Comparison of ENCODE assay signal across 26 cellular contexts in genomic region chr9:18855636-18856035, GRCh38.
DNase-seq lines count a peak whose midpoint lies in the region; ATAC-seq, FAIRE-seq and TF ChIP-seq lines count a peak whose summit lies in the region.
"Had no signal": no experiment of that assay in that cellular context is flagged by ENCODE, and none has a peak within 500 bp of the region (broad histone marks: within the 10 kb centered on the region; RNA-seq: fewer than 3 reads in every experiment).

No MANE protein-coding gene starts in this region.

- DNase-seq in MG63, result peak; percentile 46
- peak; percentile 69 for DNase-seq in RPMI7951 (ENCODE audit: low read depth)
- DNase-seq in cardiac muscle cell (ENCODE audit: low read depth in 1 of 2, low spot score in 1 of 2), result peak; percentile 50 to 71
- DNase-seq in pancreas, result peak in 1 of 6 donors; percentile 56
- no peak for DNase-seq in spleen
- DNase-seq in nucleus accumbens (lab: John Stamatoyannopoulos, UW), result no peak
- DNase-seq in G401 (ENCODE audit: low spot score), result no peak
- no peak for DNase-seq in T-helper 9 cell
- DNase-seq: ACHN; activated CD4-positive, alpha-beta memory T cell treated with anti-CD3 and anti-CD28 coated beads, Interleukin-2, amount 10 ng/mL, durations not matched to agents 7 days and 5 days; activated CD4-positive, alpha-beta T cell treated with anti-CD3 and anti-CD28 coated beads for 1 hour; activated effector memory CD4-positive, alpha-beta T cell treated with anti-CD3 and anti-CD28 coated beads, Interleukin-2, amount 50 U/mL, for 16 hours; BE2C; CD8-positive, alpha-beta memory T cell; DMS 273 treated with DMSO at 0.1 percent for 48 hours; effector CD4-positive, alpha-beta T cell; glutamatergic neuron; GOT3; HFFc6; KG1; kidney glomerular epithelial cell; mammary epithelial cell; NCI-H146; NCI-H2227 treated with DMSO at 0.1 percent for 48 hours; NCI-H748 treated with DMSO at 0.1 percent for 48 hours had no signal

- H3K4me3 ChIP-seq in MG63 (no peak overlapping the region), cardiac muscle cell (no peak overlapping the region), pancreas (no peak overlapping the region), spleen (no peak overlapping the region)

- H3K9me3 ChIP-seq in MG63 (no peaks in the 10 kb centered on the region), cardiac muscle cell (ENCODE audit: low read depth) (no peaks in the 10 kb centered on the region), pancreas (no peaks in the 10 kb centered on the region), spleen (no peaks in the 10 kb centered on the region)
- H3K9me3 ChIP-seq: BE2C had no signal

- no peak for TF ChIP-seq CTCF in cardiac muscle cell (IDR thresholded peaks at IDR 0.05; ENCODE audit: low read depth, low read length)
- no peak for TF ChIP-seq CTCF in pancreas (IDR thresholded peaks at IDR 0.05)
- no peak for TF ChIP-seq CTCF in spleen (IDR thresholded peaks at IDR 0.05 in 8 of 11, conservative IDR thresholded peaks at IDR 0.05 in 3 of 11)

- no peak for FAIRE-seq in pancreas (lab: Jason Lieb, UNC)

- in situ Hi-C loops in G401 (cut with HindIII; ENCODE audit: low sequenced_read_pairs), result no loop called here

- H3K36me3 ChIP-seq in MG63 (peaks cover 32% of the 10 kb centered on the region), cardiac muscle cell (no peaks in the 10 kb centered on the region), pancreas (no peaks in the 10 kb centered on the region), spleen (no peaks in the 10 kb centered on the region)
- H3K36me3 ChIP-seq: BE2C had no signal

- H3K27ac ChIP-seq in cardiac muscle cell, result no peak overlapping the region
- no peak overlapping the region for H3K27ac ChIP-seq in pancreas
- no peak overlapping the region for H3K27ac ChIP-seq in spleen
- H3K27ac ChIP-seq: epithelial cell of prostate had no signal

- 7 to 10% methylated on average over 2 of the region's 2 CpGs for WGBS in pancreas, 2 donors
- 56 to 65% (median 60%) methylated on average over 2 of the region's 2 CpGs for WGBS in spleen, 5 donors

- peak in 3 of 4 donors; percentile 73 to 97 (median 96) for ATAC-seq in pancreas

- H3K4me1 ChIP-seq in cardiac muscle cell (ENCODE audit: low read depth) (peaks cover 12% of the 10 kb centered on the region), pancreas (peaks cover 0 to 10% (median 0%) of the 10 kb centered on the region in 3 donors), spleen (no peaks in the 10 kb centered on the region)
- H3K4me1 ChIP-seq: BE2C had no signal

- no peaks in the 10 kb centered on the region for H3K27me3 ChIP-seq in MG63
- no peaks in the 10 kb centered on the region for H3K27me3 ChIP-seq in cardiac muscle cell
- no peaks in the 10 kb centered on the region for H3K27me3 ChIP-seq in pancreas
- no peaks in the 10 kb centered on the region for H3K27me3 ChIP-seq in spleen (replicated peaks in 1 of 7)
- H3K27me3 ChIP-seq: BE2C had no signal

- TF ChIP-seq POLR2A in spleen (IDR thresholded peaks at IDR 0.05), result no peak

- intact Hi-C loops in pancreas (cut with DNase I), result no loop called here
- intact Hi-C loops in spleen (cut with DNase I; ENCODE audit: low total_unique reads), result loop anchor here (10.0 kb wide), 1 partner anchor 59 kb away; no protein-coding TSS in a partner anchor

Comparison
In these comparisons a context has a peak if more than half of its experiments do, and no peak if none do; other contexts are left out.
1. DNase-seq: peak in MG63 (single experiment), RPMI7951 (single experiment) and cardiac muscle cell (2 of 2); none in spleen (single experiment), nucleus accumbens (0 of 56), G401 (single experiment) and T-helper 9 cell (single experiment).